Comparison of ENCODE assay signal across 1 cellular context in the genomic region with DNA sequence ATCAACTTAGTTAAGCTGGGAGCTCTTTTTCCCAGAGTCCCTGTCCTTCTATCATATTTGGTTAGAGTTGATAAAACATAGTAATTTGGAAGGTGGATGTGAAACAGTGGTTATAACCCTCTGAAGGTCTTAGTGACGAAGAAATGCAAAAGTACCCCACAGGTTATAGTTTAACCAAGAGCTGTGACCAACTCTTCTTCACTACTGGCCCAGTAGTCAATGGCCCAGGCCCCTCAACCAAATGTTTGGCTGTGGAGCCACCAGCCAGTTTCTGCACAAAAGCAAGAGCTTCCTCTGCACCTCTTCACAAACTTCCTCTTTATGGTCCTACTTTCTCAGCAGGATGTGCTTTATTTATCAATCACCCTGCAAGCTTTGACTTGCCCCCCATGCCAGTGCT.
TF ChIP-seq lines count a peak whose summit lies in the region.

No MANE protein-coding gene starts in this region.

TF ChIP-seq in GM12878, 131 proteins besides CTCF, POLR2A, EP300 and RAD21 (continued from another document):
- TF ChIP-seq SUPT20H (IDR thresholded peaks at IDR 0.05; ENCODE audit: borderline replicate concordance, control insufficient read depth, low read depth, low read length) (no peak), IKZF2 (IDR thresholded peaks at IDR 0.05) (no peak), KLF5 (IDR thresholded peaks at IDR 0.05; ENCODE audit: partially characterized antibody) (no peak), WRNIP1 (IDR thresholded peaks at IDR 0.05; ENCODE audit: borderline replicate concordance, low read depth, low read length) (no peak), CEBPB (IDR thresholded peaks at IDR 0.05; ENCODE audit: borderline replicate concordance in 1 of 2, low read depth in 2 of 2, low read length in 2 of 2) (no peak)
